In genomic region chr14:39451811-39452210, GRCh38 we compare ENCODE assay signal across 17 cellular contexts. TPM values are rescaled to one million over a fixed set of nuclear protein-coding genes. Genes with fewer than 3 reads are reported as not detected.
A peak's percentile ranks its signal among the peaks of the same experiment; 100 is the strongest.
DNase-seq lines count a peak whose midpoint lies in the region; ATAC-seq lines count a peak whose summit lies in the region.
"Had no signal": no experiment of that assay in that cellular context is flagged by ENCODE, and none has a peak within 500 bp of the region (broad histone marks: within the 10 kb centered on the region; RNA-seq: fewer than 3 reads in every experiment).

No MANE protein-coding gene starts in this region.

- DNase-seq in cerebellum (ENCODE audit: low spot score): no peak
- no peak for DNase-seq in hepatic stellate cell (ENCODE audit: low spot score)
- no peak for DNase-seq in NCI-H524 treated with DMSO at 0.1 percent for 48 hours (lab: John Stamatoyannopoulos, UW)
- no peak for DNase-seq in stimulated activated CD4-positive, alpha-beta T cell treated with anti-CD3 and anti-CD28 coated beads, Interleukin-12 subunit alpha, Interleukin-12 subunit beta, amount 100 ng/mL, for 4 hours
- DNase-seq: activated CD4-positive, CD25-positive, alpha-beta regulatory T cell; activated T-cell treated with anti-CD3 and anti-CD28 coated beads, Interleukin-2, amount 50 U/mL, for 48 hours; DMS153; left lung; naive B cell; NCI-H146; T-cell had no signal

- ATAC-seq in GM18520 (IDR thresholded peaks at IDR 0.05; ENCODE audit: unreplicated experiment) (peak; percentile 26), GM19467 (IDR thresholded peaks at IDR 0.05; ENCODE audit: unreplicated experiment) (peak; percentile 50), HG02938 (IDR thresholded peaks at IDR 0.05; ENCODE audit: unreplicated experiment) (peak; percentile 60), HG03571 (IDR thresholded peaks at IDR 0.05; ENCODE audit: unreplicated experiment) (peak; percentile 48)
- ATAC-seq: GM23338, left lung, Panc1, T-cell had no signal

RNA-seq across cellular contexts. Expression of gene FBXO33, which starts 19.6 kb away (rescaled TPM):
- total RNA-seq in cerebellum: 13.3 TPM
